Comparison of ENCODE assay signal across 9 cellular contexts in genomic region chr6:52574709-52575489, GRCh38. TPM values are rescaled to one million over a fixed set of nuclear protein-coding genes. Genes with fewer than 3 reads are reported as not detected.
A peak's percentile ranks its signal among the peaks of the same experiment; 100 is the strongest.
DNase-seq lines count a peak whose midpoint lies in the region; ATAC-seq, FAIRE-seq and TF ChIP-seq lines count a peak whose summit lies in the region.
"Had no signal": no experiment of that assay in that cellular context is flagged by ENCODE, and none has a peak within 500 bp of the region (broad histone marks: within the 10 kb centered on the region; RNA-seq: fewer than 3 reads in every experiment).

No MANE protein-coding gene starts in this region.

- H3K79me2 ChIP-seq in PC-9 (ENCODE audit: low read depth) = peaks cover 52% of the 10 kb centered on the region

- H3F3A ChIP-seq in PC-9 (ENCODE audit: insufficient read depth, low read depth) = no peaks in the 10 kb centered on the region

- no TSS peak for BruUV-seq in PC-9 (replicated peaks; lab: Mats Ljungman, UMichigan)

- peaks cover 46% of the 10 kb centered on the region for H3K4me1 Mint-ChIP-seq in activated naive CD4-positive, alpha-beta T cell treated with anti-CD3 and anti-CD28 coated beads for 36 hours (ENCODE audit: low read depth)

- H3K9me3 Mint-ChIP-seq in activated naive CD4-positive, alpha-beta T cell treated with anti-CD3 and anti-CD28 coated beads for 36 hours = no peaks in the 10 kb centered on the region

- H3K4me3 ChIP-seq in PC-9 = no peak overlapping the region

- H2AFZ ChIP-seq in PC-9 = no peak overlapping the region

- H4K20me1 ChIP-seq in PC-9 (ENCODE audit: insufficient read depth) = no peaks in the 10 kb centered on the region

- POLR2A ChIA-PET in PC-9 (lab: Charles Lee; ENCODE audit: unreplicated experiment) = no interaction called here

- CTCF ChIA-PET in PC-9 (lab: Charles Lee) = no interaction called here
- CTCF ChIA-PET in activated naive CD4-positive, alpha-beta T cell treated with anti-CD3 and anti-CD28 coated beads for 36 hours (lab: Charles Lee) = interaction anchor here (0.7 to 2.8 kb wide), 11 partner anchors 11 to 159 kb away, joined by 3 to 10 read pairs (median 5); no protein-coding TSS in a partner anchor

- DNase-seq in PC-9 (no peak), iris pigment epithelial cell (ENCODE audit: low read depth) (peak; percentile 71), NCI-H1436 (lab: John Stamatoyannopoulos, UW) (no peak), D721Med (ENCODE audit: insufficient read length, low spot score) (no peak)
- peak; percentile 74 for DNase-seq in activated naive CD4-positive, alpha-beta T cell treated with anti-CD3 and anti-CD28 coated beads for 36 hours
- DNase-seq in stimulated activated CD8-positive, alpha-beta memory T cell treated with anti-CD3 and anti-CD28 coated beads, Interleukin-2, amount 100 ng/mL, for 1 hour (ENCODE audit: low read depth in 2 of 2) = peak; percentile 37 to 38

- peak overlapping the region; percentile 84 for H3K4me2 ChIP-seq in PC-9

- H3K9me3 ChIP-seq in PC-9 (ENCODE audit: insufficient read depth, low read depth) = no peaks in the 10 kb centered on the region

- intact Hi-C loops in PC-9 (cut with micrococcal nuclease; ENCODE audit: unreplicated experiment) = loop anchor here (1.0 to 5.0 kb wide), 2 partner anchors 87 to 155 kb away; partner anchors contain the start of gene EFHC1
- intact Hi-C loops in activated naive CD4-positive, alpha-beta T cell treated with anti-CD3 and anti-CD28 coated beads for 36 hours (cut with micrococcal nuclease) = loop anchor here (1.0 to 10.0 kb wide), 7 partner anchors 58 to 730 kb away; partner anchors contain the start of gene MCM3

- TF ChIP-seq CTCF in PC-9 (conservative IDR thresholded peaks at IDR 0.05) (no peak), D721Med (IDR thresholded peaks at IDR 0.05; ENCODE audit: insufficient read depth, missing control alignments) (no peak)

- no peak overlapping the region for H3K27ac ChIP-seq in PC-9

- H3K27me3 ChIP-seq in PC-9 (ENCODE audit: insufficient read depth, low read depth) = no peaks in the 10 kb centered on the region

- H3K36me3 ChIP-seq in PC-9 (ENCODE audit: low read depth) = no peaks in the 10 kb centered on the region

- no peaks in the 10 kb centered on the region for H3K36me3 Mint-ChIP-seq in activated naive CD4-positive, alpha-beta T cell treated with anti-CD3 and anti-CD28 coated beads for 36 hours (ENCODE audit: low read depth)

- FAIRE-seq in D721Med (lab: Jason Lieb, UNC) = no peak
- FAIRE-seq: endometrium had no signal

- no peaks in the 10 kb centered on the region for H3K27me3 Mint-ChIP-seq in activated naive CD4-positive, alpha-beta T cell treated with anti-CD3 and anti-CD28 coated beads for 36 hours (ENCODE audit: low read depth)

- peak overlapping the region; percentile 78 for H3K4me3 Mint-ChIP-seq in activated naive CD4-positive, alpha-beta T cell treated with anti-CD3 and anti-CD28 coated beads for 36 hours

- no peaks in the 10 kb centered on the region for H3K9me2 ChIP-seq in PC-9 (ENCODE audit: insufficient read depth)

- ATAC-seq in GM18508 (IDR thresholded peaks at IDR 0.05; ENCODE audit: insufficient read depth, unreplicated experiment) = peak; percentile 48
- peak; percentile 53 for ATAC-seq in HG02852 (IDR thresholded peaks at IDR 0.05; ENCODE audit: unreplicated experiment)

- H3K4me1 ChIP-seq in PC-9 (replicated peaks; ENCODE audit: insufficient read depth) = peaks cover 34% of the 10 kb centered on the region

- H3K27ac Mint-ChIP-seq in activated naive CD4-positive, alpha-beta T cell treated with anti-CD3 and anti-CD28 coated beads for 36 hours = peak overlapping the region; percentile 73

RNA-seq across cellular contexts. Expression of gene TRAM2, which starts 2.0 kb away (rescaled TPM):
- total RNA-seq in PC-9 (2021) = 28.1 and 40.9 TPM in 2 replicates
- 1 to 10 TPM; 2.5 to 2.9 TPM for total RNA-seq in activated naive CD4-positive, alpha-beta T cell treated with anti-CD3 and anti-CD28 coated beads for 36 hours

Comparison
In these comparisons a context has a peak if more than half of its experiments do, and no peak if none do; other contexts are left out.
1. DNase-seq: peak in activated naive CD4-positive, alpha-beta T cell treated with anti-CD3 and anti-CD28 coated beads for 36 hours (single experiment), iris pigment epithelial cell (single experiment) and stimulated activated CD8-positive, alpha-beta memory T cell treated with anti-CD3 and anti-CD28 coated beads, Interleukin-2, amount 100 ng/mL, for 1 hour (2 of 2); none in PC-9 (0 of 2), NCI-H1436 (single experiment) and D721Med (single experiment).